In genomic region chr4:104752337-104752736, GRCh38 we compare ENCODE assay signal across 12 cellular contexts.
A peak's percentile ranks its signal among the peaks of the same experiment; 100 is the strongest.
DNase-seq lines count a peak whose midpoint lies in the region; ATAC-seq and TF ChIP-seq lines count a peak whose summit lies in the region.
"Had no signal": no experiment of that assay in that cellular context is flagged by ENCODE, and none has a peak within 500 bp of the region (broad histone marks: within the 10 kb centered on the region; RNA-seq: fewer than 3 reads in every experiment).

No MANE protein-coding gene starts in this region.

- H3K27me3 Mint-ChIP-seq in naive thymus-derived CD4-positive, alpha-beta T cell = no peaks in the 10 kb centered on the region

- no peak overlapping the region for H3K27ac Mint-ChIP-seq in naive thymus-derived CD4-positive, alpha-beta T cell

- H3K9me3 Mint-ChIP-seq in naive thymus-derived CD4-positive, alpha-beta T cell = peaks cover 0 to 6% (median 0%) of the 10 kb centered on the region in 11 donors

- intact Hi-C loops in naive thymus-derived CD4-positive, alpha-beta T cell (cut with micrococcal nuclease) = no loop called here
- intact Hi-C loops in testis (cut with DNase I; ENCODE audit: low total_unique reads) = no loop called here

- no peaks in the 10 kb centered on the region for H3K36me3 Mint-ChIP-seq in naive thymus-derived CD4-positive, alpha-beta T cell

- H3K4me3 ChIP-seq in astrocyte of the spinal cord (ENCODE audit: low read depth, low read length) (no peak overlapping the region), testis (no peak overlapping the region)
- no peak overlapping the region for H3K4me3 ChIP-seq in naive thymus-derived CD4-positive, alpha-beta T cell (ENCODE audit: low read length)
- H3K4me3 ChIP-seq: psoas muscle had no signal

- no peaks in the 10 kb centered on the region for H3K4me1 ChIP-seq in naive thymus-derived CD4-positive, alpha-beta T cell (ENCODE audit: control insufficient read depth in 2 of 2, insufficient read depth in 2 of 2, low read length in 2 of 2)
- H3K4me1 ChIP-seq in testis = no peaks in the 10 kb centered on the region

- peak; percentile 51 for DNase-seq in GM20000 (ENCODE audit: low spot score)
- DNase-seq in astrocyte of the spinal cord (ENCODE audit: low read depth, low spot score) = peak; percentile 55
- no peak for DNase-seq in DMS153 treated with DMSO at 0.1 percent for 48 hours (lab: John Stamatoyannopoulos, UW; ENCODE audit: unreplicated experiment)
- no peak for DNase-seq in ureter (ENCODE audit: low spot score)
- DNase-seq in naive thymus-derived CD4-positive, alpha-beta T cell = no peak
- no peak for DNase-seq in testis
- DNase-seq: activated CD4-positive, alpha-beta T cell treated with anti-CD3 and anti-CD28 coated beads, Interleukin-2, amount 50 U/mL, for 4 hours; NCI-H2107; psoas muscle; SIG-M5 had no signal

- no peak overlapping the region for H3K4me3 Mint-ChIP-seq in naive thymus-derived CD4-positive, alpha-beta T cell

- no peaks in the 10 kb centered on the region for H3K27me3 ChIP-seq in naive thymus-derived CD4-positive, alpha-beta T cell (ENCODE audit: control insufficient read depth in 2 of 2, insufficient read depth in 2 of 2, low read length in 2 of 2)
- no peaks in the 10 kb centered on the region for H3K27me3 ChIP-seq in testis

- no peak for TF ChIP-seq CTCF in GM20000 (IDR thresholded peaks at IDR 0.05; ENCODE audit: extremely low read depth, missing control alignments)
- TF ChIP-seq CTCF in astrocyte of the spinal cord (IDR thresholded peaks at IDR 0.05; ENCODE audit: low read depth, low read length) = no peak
- no peak for TF ChIP-seq CTCF in testis (IDR thresholded peaks at IDR 0.05)

- H3K4me1 Mint-ChIP-seq in naive thymus-derived CD4-positive, alpha-beta T cell = peaks cover 0 to 6% (median 0%) of the 10 kb centered on the region in 7 donors

- POLR2A ChIA-PET in naive thymus-derived CD4-positive, alpha-beta T cell (lab: Charles Lee) = no interaction called here

- ATAC-seq in GM18499 (IDR thresholded peaks at IDR 0.05; ENCODE audit: insufficient read depth, unreplicated experiment) = peak; percentile 78
- ATAC-seq in HG03039 (IDR thresholded peaks at IDR 0.05; ENCODE audit: unreplicated experiment) = peak; percentile 68
- no peak for ATAC-seq in naive thymus-derived CD4-positive, alpha-beta T cell

- 57 to 63% methylated on average over 1 of the region's 1 CpG for WGBS in testis, 2 donors

- H3K9me3 ChIP-seq in naive thymus-derived CD4-positive, alpha-beta T cell (ENCODE audit: control insufficient read depth in 2 of 3, low read length in 3 of 3) = no peaks in the 10 kb centered on the region
- H3K9me3 ChIP-seq in testis = no peaks in the 10 kb centered on the region
- H3K9me3 ChIP-seq: psoas muscle had no signal

- H3K27ac ChIP-seq in naive thymus-derived CD4-positive, alpha-beta T cell (ENCODE audit: low read depth, low read length) = no peak overlapping the region
- H3K27ac ChIP-seq in testis = no peak overlapping the region
- H3K27ac ChIP-seq: psoas muscle had no signal

- no peaks in the 10 kb centered on the region for H3K36me3 ChIP-seq in naive thymus-derived CD4-positive, alpha-beta T cell (ENCODE audit: control insufficient read depth in 2 of 3, insufficient read depth in 3 of 3, low read length in 3 of 3)
- H3K36me3 ChIP-seq in testis (ENCODE audit: low read depth, missing control alignments) = no peaks in the 10 kb centered on the region

- CTCF ChIA-PET in naive thymus-derived CD4-positive, alpha-beta T cell (lab: Charles Lee) = no interaction called here

- in situ Hi-C loops in astrocyte of the spinal cord (cut with HindIII; ENCODE audit: low sequenced_read_pairs) = no loop called here

- no peak for TF ChIP-seq POLR2A in testis (IDR thresholded peaks at IDR 0.05)

Comparison
In these comparisons a context has a peak if more than half of its experiments do, and no peak if none do; other contexts are left out.
1. DNase-seq: peak in GM20000 (single experiment) and astrocyte of the spinal cord (single experiment); none in DMS153 treated with DMSO at 0.1 percent for 48 hours (single experiment), ureter (single experiment), naive thymus-derived CD4-positive, alpha-beta T cell (0 of 9) and testis (single experiment).